1 cellular context compared by ENCODE assay signal in the genomic region with DNA sequence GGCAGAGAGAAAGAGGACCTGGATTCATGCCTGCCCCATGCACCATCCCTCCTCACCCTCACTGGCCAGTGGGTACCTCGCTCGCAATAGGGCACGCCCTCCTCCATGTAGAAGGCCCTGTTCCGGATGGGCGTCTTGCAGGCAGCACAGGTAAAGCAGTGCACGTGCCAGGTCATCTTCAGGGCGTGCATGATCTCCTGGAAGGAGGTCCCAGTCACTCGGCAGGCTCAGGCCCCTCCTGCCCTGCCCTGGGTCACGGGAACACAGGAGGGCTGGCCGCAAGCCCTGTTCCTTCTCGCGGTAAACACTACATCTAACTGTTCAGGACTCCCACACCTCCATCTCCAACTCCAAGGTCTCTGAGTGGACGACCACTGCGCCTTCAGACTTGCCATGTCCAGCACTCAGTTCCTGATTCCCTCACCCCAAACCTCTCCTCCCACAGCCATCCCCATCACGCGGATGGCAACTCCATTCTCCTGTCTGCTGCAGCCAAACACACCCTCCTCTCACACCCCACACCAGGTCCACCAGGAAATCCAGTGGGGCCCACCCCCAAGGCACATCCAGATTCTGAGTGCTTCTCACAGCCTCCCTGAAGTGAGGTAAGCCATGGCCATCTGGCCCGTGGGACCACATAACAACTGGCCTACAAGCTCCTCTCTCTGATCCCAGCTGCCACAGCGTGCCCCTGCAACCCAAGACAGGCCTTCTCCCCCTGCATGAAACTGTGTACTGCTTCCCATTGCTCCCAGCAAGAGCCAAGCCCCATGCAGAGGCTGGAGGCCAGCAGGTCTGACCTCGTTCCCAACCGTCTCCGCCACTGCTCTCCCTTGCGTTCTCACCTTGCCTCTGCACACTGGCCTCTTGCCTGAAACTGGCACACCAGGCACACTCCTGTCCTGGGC.
TF ChIP-seq lines count a peak whose summit lies in the region.

No MANE protein-coding gene starts in this region.

TF ChIP-seq in GM12878, 131 proteins besides CTCF, POLR2A, EP300 and RAD21:
- TF ChIP-seq, protein P1, sequence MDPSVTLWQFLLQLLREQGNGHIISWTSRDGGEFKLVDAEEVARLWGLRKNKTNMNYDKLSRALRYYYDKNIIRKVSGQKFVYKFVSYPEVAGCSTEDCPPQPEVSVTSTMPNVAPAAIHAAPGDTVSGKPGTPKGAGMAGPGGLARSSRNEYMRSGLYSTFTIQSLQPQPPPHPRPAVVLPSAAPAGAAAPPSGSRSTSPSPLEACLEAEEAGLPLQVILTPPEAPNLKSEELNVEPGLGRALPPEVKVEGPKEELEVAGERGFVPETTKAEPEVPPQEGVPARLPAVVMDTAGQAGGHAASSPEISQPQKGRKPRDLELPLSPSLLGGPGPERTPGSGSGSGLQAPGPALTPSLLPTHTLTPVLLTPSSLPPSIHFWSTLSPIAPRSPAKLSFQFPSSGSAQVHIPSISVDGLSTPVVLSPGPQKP (IDR thresholded peaks at IDR 0.05; ENCODE audit: low read depth, low read length): no peak
- TF ChIP-seq RAD51 (IDR thresholded peaks at IDR 0.05): no peak
- no peak for TF ChIP-seq NBN (IDR thresholded peaks at IDR 0.05)
- TF ChIP-seq, protein P2, sequence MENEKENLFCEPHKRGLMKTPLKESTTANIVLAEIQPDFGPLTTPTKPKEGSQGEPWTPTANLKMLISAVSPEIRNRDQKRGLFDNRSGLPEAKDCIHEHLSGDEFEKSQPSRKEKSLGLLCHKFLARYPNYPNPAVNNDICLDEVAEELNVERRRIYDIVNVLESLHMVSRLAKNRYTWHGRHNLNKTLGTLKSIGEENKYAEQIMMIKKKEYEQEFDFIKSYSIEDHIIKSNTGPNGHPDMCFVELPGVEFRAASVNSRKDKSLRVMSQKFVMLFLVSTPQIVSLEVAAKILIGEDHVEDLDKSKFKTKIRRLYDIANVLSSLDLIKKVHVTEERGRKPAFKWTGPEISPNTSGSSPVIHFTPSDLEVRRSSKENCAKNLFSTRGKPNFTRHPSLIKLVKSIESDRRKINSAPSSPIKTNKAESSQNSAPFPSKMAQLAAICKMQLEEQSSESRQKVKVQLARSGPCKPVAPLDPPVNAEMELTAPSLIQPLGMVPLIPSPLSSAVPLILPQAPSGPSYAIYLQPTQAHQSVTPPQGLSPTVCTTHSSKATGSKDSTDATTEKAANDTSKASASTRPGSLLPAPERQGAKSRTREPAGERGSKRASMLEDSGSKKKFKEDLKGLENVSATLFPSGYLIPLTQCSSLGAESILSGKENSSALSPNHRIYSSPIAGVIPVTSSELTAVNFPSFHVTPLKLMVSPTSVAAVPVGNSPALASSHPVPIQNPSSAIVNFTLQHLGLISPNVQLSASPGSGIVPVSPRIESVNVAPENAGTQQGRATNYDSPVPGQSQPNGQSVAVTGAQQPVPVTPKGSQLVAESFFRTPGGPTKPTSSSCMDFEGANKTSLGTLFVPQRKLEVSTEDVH (IDR thresholded peaks at IDR 0.05; ENCODE audit: low read depth, partially characterized antibody): no peak
- no peak for TF ChIP-seq NR2C1 (IDR thresholded peaks at IDR 0.05)
- no peak for TF ChIP-seq CHD4 (IDR thresholded peaks at IDR 0.05)
- TF ChIP-seq SMAD1 (IDR thresholded peaks at IDR 0.05; ENCODE audit: low read depth, partially characterized antibody): no peak
- TF ChIP-seq HDAC6 (IDR thresholded peaks at IDR 0.05; ENCODE audit: unreplicated experiment): no peak
- TF ChIP-seq CREM (IDR thresholded peaks at IDR 0.05; ENCODE audit: low read depth): no peak
- TF ChIP-seq, protein P3, sequence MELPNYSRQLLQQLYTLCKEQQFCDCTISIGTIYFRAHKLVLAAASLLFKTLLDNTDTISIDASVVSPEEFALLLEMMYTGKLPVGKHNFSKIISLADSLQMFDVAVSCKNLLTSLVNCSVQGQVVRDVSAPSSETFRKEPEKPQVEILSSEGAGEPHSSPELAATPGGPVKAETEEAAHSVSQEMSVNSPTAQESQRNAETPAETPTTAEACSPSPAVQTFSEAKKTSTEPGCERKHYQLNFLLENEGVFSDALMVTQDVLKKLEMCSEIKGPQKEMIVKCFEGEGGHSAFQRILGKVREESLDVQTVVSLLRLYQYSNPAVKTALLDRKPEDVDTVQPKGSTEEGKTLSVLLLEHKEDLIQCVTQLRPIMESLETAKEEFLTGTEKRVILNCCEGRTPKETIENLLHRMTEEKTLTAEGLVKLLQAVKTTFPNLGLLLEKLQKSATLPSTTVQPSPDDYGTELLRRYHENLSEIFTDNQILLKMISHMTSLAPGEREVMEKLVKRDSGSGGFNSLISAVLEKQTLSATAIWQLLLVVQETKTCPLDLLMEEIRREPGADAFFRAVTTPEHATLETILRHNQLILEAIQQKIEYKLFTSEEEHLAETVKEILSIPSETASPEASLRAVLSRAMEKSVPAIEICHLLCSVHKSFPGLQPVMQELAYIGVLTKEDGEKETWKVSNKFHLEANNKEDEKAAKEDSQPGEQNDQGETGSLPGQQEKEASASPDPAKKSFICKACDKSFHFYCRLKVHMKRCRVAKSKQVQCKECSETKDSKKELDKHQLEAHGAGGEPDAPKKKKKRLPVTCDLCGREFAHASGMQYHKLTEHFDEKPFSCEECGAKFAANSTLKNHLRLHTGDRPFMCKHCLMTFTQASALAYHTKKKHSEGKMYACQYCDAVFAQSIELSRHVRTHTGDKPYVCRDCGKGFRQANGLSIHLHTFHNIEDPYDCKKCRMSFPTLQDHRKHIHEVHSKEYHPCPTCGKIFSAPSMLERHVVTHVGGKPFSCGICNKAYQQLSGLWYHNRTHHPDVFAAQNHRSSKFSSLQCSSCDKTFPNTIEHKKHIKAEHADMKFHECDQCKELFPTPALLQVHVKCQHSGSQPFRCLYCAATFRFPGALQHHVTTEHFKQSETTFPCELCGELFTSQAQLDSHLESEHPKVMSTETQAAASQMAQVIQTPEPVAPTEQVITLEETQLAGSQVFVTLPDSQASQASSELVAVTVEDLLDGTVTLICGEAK (IDR thresholded peaks at IDR 0.05; ENCODE audit: borderline replicate concordance): no peak
- TF ChIP-seq, protein P4, sequence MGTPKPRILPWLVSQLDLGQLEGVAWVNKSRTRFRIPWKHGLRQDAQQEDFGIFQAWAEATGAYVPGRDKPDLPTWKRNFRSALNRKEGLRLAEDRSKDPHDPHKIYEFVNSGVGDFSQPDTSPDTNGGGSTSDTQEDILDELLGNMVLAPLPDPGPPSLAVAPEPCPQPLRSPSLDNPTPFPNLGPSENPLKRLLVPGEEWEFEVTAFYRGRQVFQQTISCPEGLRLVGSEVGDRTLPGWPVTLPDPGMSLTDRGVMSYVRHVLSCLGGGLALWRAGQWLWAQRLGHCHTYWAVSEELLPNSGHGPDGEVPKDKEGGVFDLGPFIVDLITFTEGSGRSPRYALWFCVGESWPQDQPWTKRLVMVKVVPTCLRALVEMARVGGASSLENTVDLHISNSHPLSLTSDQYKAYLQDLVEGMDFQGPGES (IDR thresholded peaks at IDR 0.05): no peak
- TF ChIP-seq, protein P5, sequence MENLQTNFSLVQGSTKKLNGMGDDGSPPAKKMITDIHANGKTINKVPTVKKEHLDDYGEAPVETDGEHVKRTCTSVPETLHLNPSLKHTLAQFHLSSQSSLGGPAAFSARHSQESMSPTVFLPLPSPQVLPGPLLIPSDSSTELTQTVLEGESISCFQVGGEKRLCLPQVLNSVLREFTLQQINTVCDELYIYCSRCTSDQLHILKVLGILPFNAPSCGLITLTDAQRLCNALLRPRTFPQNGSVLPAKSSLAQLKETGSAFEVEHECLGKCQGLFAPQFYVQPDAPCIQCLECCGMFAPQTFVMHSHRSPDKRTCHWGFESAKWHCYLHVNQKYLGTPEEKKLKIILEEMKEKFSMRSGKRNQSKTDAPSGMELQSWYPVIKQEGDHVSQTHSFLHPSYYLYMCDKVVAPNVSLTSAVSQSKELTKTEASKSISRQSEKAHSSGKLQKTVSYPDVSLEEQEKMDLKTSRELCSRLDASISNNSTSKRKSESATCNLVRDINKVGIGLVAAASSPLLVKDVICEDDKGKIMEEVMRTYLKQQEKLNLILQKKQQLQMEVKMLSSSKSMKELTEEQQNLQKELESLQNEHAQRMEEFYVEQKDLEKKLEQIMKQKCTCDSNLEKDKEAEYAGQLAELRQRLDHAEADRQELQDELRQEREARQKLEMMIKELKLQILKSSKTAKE (IDR thresholded peaks at IDR 0.05; ENCODE audit: low read depth, poor library complexity, severe bottlenecking): no peak
